ENCODE assay signal across 18 cellular contexts in the genomic region with DNA sequence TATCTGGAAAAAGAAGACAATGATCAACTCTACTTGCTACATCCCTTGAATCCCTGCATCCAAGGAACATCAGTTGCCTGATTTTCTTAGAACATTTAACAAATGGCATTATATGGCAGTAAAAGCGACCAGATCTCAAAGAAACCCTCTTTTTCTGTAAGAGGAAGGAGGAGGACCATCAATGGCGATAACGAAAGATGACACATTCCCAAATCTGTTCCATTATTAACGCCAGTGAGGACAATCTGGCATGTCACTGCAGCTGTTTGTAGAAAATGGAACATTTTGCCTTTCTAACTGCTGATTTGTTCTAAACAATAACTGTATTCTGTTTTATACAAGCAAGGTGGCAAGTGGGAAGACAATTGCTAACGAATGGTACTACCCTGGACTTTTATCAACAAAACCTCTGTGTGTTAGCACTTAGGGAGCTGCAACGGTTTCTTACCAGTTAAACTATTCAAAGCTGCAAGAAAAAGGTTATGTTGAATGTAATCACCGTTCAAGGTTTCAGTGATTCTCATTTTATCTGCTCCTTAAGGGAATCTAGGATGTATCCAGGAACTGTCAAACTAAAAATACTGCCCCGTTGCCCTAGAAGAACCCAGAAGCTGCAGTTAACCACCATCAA.
DNase-seq lines count a peak whose midpoint lies in the region; ATAC-seq and TF ChIP-seq lines count a peak whose summit lies in the region.
"Had no signal": no experiment of that assay in that cellular context is flagged by ENCODE, and none has a peak within 500 bp of the region (broad histone marks: within the 10 kb centered on the region; RNA-seq: fewer than 3 reads in every experiment).

No MANE protein-coding gene starts in this region.

- peak overlapping the region in 1 of 5 experiments; percentile 43 for H3K4me3 Mint-ChIP-seq in brain
- H3K4me3 Mint-ChIP-seq: T-helper 17 cell had no signal

- H3K4me2 ChIP-seq in DND-41 (ENCODE audit: insufficient read depth, low read length) (no peak overlapping the region), neural cell (ENCODE audit: low read length) (peak overlapping the region; percentile 5)

- no peaks in the 10 kb centered on the region for H3K79me2 ChIP-seq in DND-41 (ENCODE audit: insufficient read depth, low read length)
- no peaks in the 10 kb centered on the region for H3K79me2 ChIP-seq in neural cell (replicated peaks; ENCODE audit: insufficient read depth, low read length)

- H3K9me3 ChIP-seq in DND-41 (ENCODE audit: insufficient read depth, low read length, severe bottlenecking): no peaks in the 10 kb centered on the region
- H3K9me3 ChIP-seq in neural cell (ENCODE audit: low read length): no peaks in the 10 kb centered on the region
- H3K9me3 ChIP-seq in WERI-Rb-1 (ENCODE audit: severe bottlenecking): no peaks in the 10 kb centered on the region
- H3K9me3 ChIP-seq: left ventricle myocardium inferior, suprapubic skin had no signal

- H3K36me3 ChIP-seq in DND-41 (ENCODE audit: insufficient read depth, low read length): peaks cover 25% of the 10 kb centered on the region
- peaks cover 18% of the 10 kb centered on the region for H3K36me3 ChIP-seq in neural cell (ENCODE audit: insufficient read depth, low read length)
- peaks cover 49% of the 10 kb centered on the region for H3K36me3 ChIP-seq in WERI-Rb-1

- H3K27ac ChIP-seq in DND-41 (ENCODE audit: low read length): 0 out of 2 replicates have a peak overlapping the region, but pooled peaks have one; percentile 32
- H3K27ac ChIP-seq in neural cell (ENCODE audit: low read length): peak overlapping the region; percentile 38
- H3K27ac ChIP-seq in WERI-Rb-1: no peak overlapping the region
- H3K27ac ChIP-seq: left ventricle myocardium inferior, suprapubic skin had no signal

- peak overlapping the region; percentile 28 to 95 (median 84) for H3K27ac Mint-ChIP-seq in brain

- H3K9ac ChIP-seq in DND-41 (ENCODE audit: low read depth, low read length): no peak overlapping the region
- no peak overlapping the region for H3K9ac ChIP-seq in neural cell (ENCODE audit: low read length)

- DNase-seq in DND-41 (no peak), WERI-Rb-1 (no peak), NAMALWA (ENCODE audit: low spot score) (no peak)
- DNase-seq in effector CD4-positive, alpha-beta T cell: no peak
- DNase-seq: activated CD8-positive, alpha-beta memory T cell treated with anti-CD3 and anti-CD28 coated beads, Interleukin-2, amount 50 U/mL, for 48 hours; AML-193; DMS79; left ventricle myocardium inferior; NCI-H1105; NCI-H2227 treated with DMSO at 0.1 percent for 48 hours; stimulated activated CD4-positive, alpha-beta T cell treated with anti-CD3 and anti-CD28 coated beads, Interleukin-15, amount 100 ng/mL, for 24 hours; T-helper 17 cell had no signal

- H3K27me3 Mint-ChIP-seq in brain: peaks cover 6% of the 10 kb centered on the region
- H3K27me3 Mint-ChIP-seq: activated naive CD4-positive, alpha-beta T cell treated with anti-CD3 and anti-CD28 coated beads, Interleukin-2, amount 10 ng/mL, durations not matched to agents 7 days and 5 days; T-helper 17 cell had no signal

- no peak overlapping the region for H2AFZ ChIP-seq in DND-41 (ENCODE audit: low read depth, low read length)
- H2AFZ ChIP-seq in neural cell (ENCODE audit: low read depth, low read length): no peak overlapping the region

- no peaks in the 10 kb centered on the region for H3F3A ChIP-seq in neural cell (ENCODE audit: insufficient read depth, low read length, poor library complexity, severe bottlenecking)

- H4K20me1 ChIP-seq in DND-41 (ENCODE audit: insufficient read depth, low read length) (no peaks in the 10 kb centered on the region), neural cell (ENCODE audit: insufficient read depth) (no peaks in the 10 kb centered on the region)

- TF ChIP-seq CTCF in DND-41 (IDR thresholded peaks at IDR 0.05; ENCODE audit: borderline replicate concordance, extremely low read depth, low read length, poor library complexity, severe bottlenecking) (no peak), brain (conservative IDR thresholded peaks at IDR 0.05) (no peak), neural cell (IDR thresholded peaks at IDR 0.05; ENCODE audit: poor library complexity, severe bottlenecking) (no peak), WERI-Rb-1 (IDR thresholded peaks at IDR 0.05; ENCODE audit: low read depth, low read length) (no peak)

- no peaks in the 10 kb centered on the region for H3K9me3 Mint-ChIP-seq in brain
- H3K9me3 Mint-ChIP-seq: activated naive CD4-positive, alpha-beta T cell treated with anti-CD3 and anti-CD28 coated beads, Interleukin-2, amount 10 ng/mL, durations not matched to agents 7 days and 5 days had no signal

- H3K27me3 ChIP-seq in DND-41 (ENCODE audit: insufficient read depth, low read length, poor library complexity): no peaks in the 10 kb centered on the region
- H3K27me3 ChIP-seq in neural cell (ENCODE audit: insufficient read depth, low read depth, low read length): no peaks in the 10 kb centered on the region
- no peaks in the 10 kb centered on the region for H3K27me3 ChIP-seq in WERI-Rb-1 (ENCODE audit: insufficient read depth, low read depth, severe bottlenecking)
- H3K27me3 ChIP-seq: suprapubic skin had no signal

- ATAC-seq in DND-41 (ENCODE audit: insufficient read depth, low read depth) (no peak), GM21576 (IDR thresholded peaks at IDR 0.05; ENCODE audit: unreplicated experiment) (peak; percentile 19), GM18861 (IDR thresholded peaks at IDR 0.05; ENCODE audit: unreplicated experiment) (no peak)

- peaks cover 71% of the 10 kb centered on the region for H3K36me3 Mint-ChIP-seq in brain

- H3K4me3 ChIP-seq in DND-41 (ENCODE audit: low read depth in 1 of 2, low read length in 2 of 2) (no peak overlapping the region), neural cell (ENCODE audit: low read length) (peak overlapping the region; percentile 27), WERI-Rb-1 (ENCODE audit: low read depth, low read length) (no peak overlapping the region)
- H3K4me3 ChIP-seq: left ventricle myocardium inferior, suprapubic skin had no signal

- TF ChIP-seq EP300 in neural cell (conservative IDR thresholded peaks at IDR 0.05; ENCODE audit: poor library complexity, severe bottlenecking): no peak

- H3K4me1 Mint-ChIP-seq in brain: peaks cover 44% of the 10 kb centered on the region

- H3K4me1 ChIP-seq in DND-41 (ENCODE audit: insufficient read depth, low read length): no peaks in the 10 kb centered on the region; the same call in 1 of the 2 replicates
- H3K4me1 ChIP-seq: suprapubic skin had no signal

- no peak for TF ChIP-seq RAD21 in neural cell (conservative IDR thresholded peaks at IDR 0.05)

- H3K9me2 ChIP-seq in neural cell (ENCODE audit: insufficient read depth, low read length): no peaks in the 10 kb centered on the region

TF ChIP-seq in neural cell, 6 proteins besides CTCF, POLR2A, EP300 and RAD21:
- TF ChIP-seq POLR2AphosphoS5 (IDR thresholded peaks at IDR 0.05) (no peak), TAF1 (IDR thresholded peaks at IDR 0.05; ENCODE audit: low read depth) (no peak), EZH2 (IDR thresholded peaks at IDR 0.05; ENCODE audit: borderline replicate concordance, insufficient read depth, low read length, poor library complexity, severe bottlenecking) (no peak), MXI1 (conservative IDR thresholded peaks at IDR 0.05; ENCODE audit: poor library complexity, severe bottlenecking) (no peak), SMC3 (conservative IDR thresholded peaks at IDR 0.05; ENCODE audit: poor library complexity) (no peak)
- TF ChIP-seq, protein P1, sequence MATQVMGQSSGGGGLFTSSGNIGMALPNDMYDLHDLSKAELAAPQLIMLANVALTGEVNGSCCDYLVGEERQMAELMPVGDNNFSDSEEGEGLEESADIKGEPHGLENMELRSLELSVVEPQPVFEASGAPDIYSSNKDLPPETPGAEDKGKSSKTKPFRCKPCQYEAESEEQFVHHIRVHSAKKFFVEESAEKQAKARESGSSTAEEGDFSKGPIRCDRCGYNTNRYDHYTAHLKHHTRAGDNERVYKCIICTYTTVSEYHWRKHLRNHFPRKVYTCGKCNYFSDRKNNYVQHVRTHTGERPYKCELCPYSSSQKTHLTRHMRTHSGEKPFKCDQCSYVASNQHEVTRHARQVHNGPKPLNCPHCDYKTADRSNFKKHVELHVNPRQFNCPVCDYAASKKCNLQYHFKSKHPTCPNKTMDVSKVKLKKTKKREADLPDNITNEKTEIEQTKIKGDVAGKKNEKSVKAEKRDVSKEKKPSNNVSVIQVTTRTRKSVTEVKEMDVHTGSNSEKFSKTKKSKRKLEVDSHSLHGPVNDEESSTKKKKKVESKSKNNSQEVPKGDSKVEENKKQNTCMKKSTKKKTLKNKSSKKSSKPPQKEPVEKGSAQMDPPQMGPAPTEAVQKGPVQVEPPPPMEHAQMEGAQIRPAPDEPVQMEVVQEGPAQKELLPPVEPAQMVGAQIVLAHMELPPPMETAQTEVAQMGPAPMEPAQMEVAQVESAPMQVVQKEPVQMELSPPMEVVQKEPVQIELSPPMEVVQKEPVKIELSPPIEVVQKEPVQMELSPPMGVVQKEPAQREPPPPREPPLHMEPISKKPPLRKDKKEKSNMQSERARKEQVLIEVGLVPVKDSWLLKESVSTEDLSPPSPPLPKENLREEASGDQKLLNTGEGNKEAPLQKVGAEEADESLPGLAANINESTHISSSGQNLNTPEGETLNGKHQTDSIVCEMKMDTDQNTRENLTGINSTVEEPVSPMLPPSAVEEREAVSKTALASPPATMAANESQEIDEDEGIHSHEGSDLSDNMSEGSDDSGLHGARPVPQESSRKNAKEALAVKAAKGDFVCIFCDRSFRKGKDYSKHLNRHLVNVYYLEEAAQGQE (IDR thresholded peaks at IDR 0.05; ENCODE audit: borderline replicate concordance): no peak
TF ChIP-seq in neural cell: peak in this region for 0.
